8 cellular contexts compared by ENCODE assay signal in genomic region chr14:53432378-53432802, GRCh38.
DNase-seq lines count a peak whose midpoint lies in the region; ATAC-seq and TF ChIP-seq lines count a peak whose summit lies in the region.

No MANE protein-coding gene starts in this region.

- no peak overlapping the region for H3K56ac ChIP-seq in IMR-90 (ENCODE audit: extremely low read depth, insufficient read depth, low read length)

- H3K27ac ChIP-seq in IMR-90 (ENCODE audit: insufficient read depth, low read length) = peak overlapping the region; percentile 3; the same call in 1 of the 2 replicates
- H3K27ac ChIP-seq in SK-N-SH (ENCODE audit: low read depth in 2 of 2, low read length in 1 of 2) = no peak overlapping the region
- H3K27ac ChIP-seq in sigmoid colon = no peak overlapping the region

- peak overlapping the region; percentile 96 for H3K18ac ChIP-seq in IMR-90 (ENCODE audit: low read depth, low read length)

- peak overlapping the region; percentile 16 for H2AFZ ChIP-seq in IMR-90 (replicated peaks; ENCODE audit: low read length, poor library complexity)
- H2AFZ ChIP-seq in SK-N-SH (ENCODE audit: low read depth) = no peak overlapping the region

- H3K9me2 ChIP-seq in SK-N-SH = no peaks in the 10 kb centered on the region

- no peaks in the 10 kb centered on the region for H3K79me2 ChIP-seq in SK-N-SH (ENCODE audit: insufficient read depth)

- TF ChIP-seq RAD21 in IMR-90 (IDR thresholded peaks at IDR 0.05; ENCODE audit: low read length) (peak; percentile 83), SK-N-SH (IDR thresholded peaks at IDR 0.05; ENCODE audit: low read length) (peak; percentile 64)

- TF ChIP-seq POLR2A in IMR-90 (IDR thresholded peaks at IDR 0.05; ENCODE audit: low read depth, low read length) (no peak), sigmoid colon (IDR thresholded peaks at IDR 0.05) (no peak)

- H3K9ac ChIP-seq in IMR-90 (ENCODE audit: low read depth, low read length) (no peak overlapping the region), SK-N-SH (no peak overlapping the region)

- no peak overlapping the region for H3K4me2 ChIP-seq in IMR-90 (ENCODE audit: low read depth, low read length)
- H3K4me2 ChIP-seq in SK-N-SH = no peak overlapping the region

- H2BK15ac ChIP-seq in IMR-90 (ENCODE audit: low read depth, low read length) = peak overlapping the region; percentile 93; the same call in 2 of the 3 replicates

- H3K79me1 ChIP-seq in IMR-90 (ENCODE audit: low read depth in 1 of 2, low read length in 2 of 2) = no peaks in the 10 kb centered on the region

- H3K14ac ChIP-seq in IMR-90 (replicated peaks; ENCODE audit: low read depth, low read length) = 0 out of 2 replicates have a peak overlapping the region, but pooled peaks have one; percentile 3

- peak overlapping the region; percentile 55 for H2BK20ac ChIP-seq in IMR-90 (ENCODE audit: low read depth, low read length)

- H3K36me3 ChIP-seq in IMR-90 (ENCODE audit: control insufficient read depth, insufficient read depth, low read length) = no peaks in the 10 kb centered on the region
- no peaks in the 10 kb centered on the region for H3K36me3 ChIP-seq in SK-N-SH (replicated peaks in 1 of 2; ENCODE audit: control insufficient read depth in 1 of 2, insufficient read depth in 2 of 2, low read length in 1 of 2)
- no peaks in the 10 kb centered on the region for H3K36me3 ChIP-seq in sigmoid colon

- H3K4me1 ChIP-seq in IMR-90 (ENCODE audit: control insufficient read depth, insufficient read depth, low read length) = peaks cover 6% of the 10 kb centered on the region
- H3K4me1 ChIP-seq in SK-N-SH (ENCODE audit: control insufficient read depth in 1 of 2, insufficient read depth in 2 of 2, low read depth in 1 of 2, low read length in 1 of 2) = no peaks in the 10 kb centered on the region
- H3K4me1 ChIP-seq in sigmoid colon = no peaks in the 10 kb centered on the region

- no peaks in the 10 kb centered on the region for H3K27me3 ChIP-seq in IMR-90 (ENCODE audit: control insufficient read depth, insufficient read depth, low read length)
- no peaks in the 10 kb centered on the region; the same call in 1 of the 2 replicates for H3K27me3 ChIP-seq in SK-N-SH (ENCODE audit: insufficient read depth)
- no peaks in the 10 kb centered on the region for H3K27me3 ChIP-seq in sigmoid colon

- H3K9me1 ChIP-seq in IMR-90 (ENCODE audit: insufficient read depth, low read length) = no peaks in the 10 kb centered on the region

- TF ChIP-seq CTCF in IMR-90 (conservative IDR thresholded peaks at IDR 0.05; ENCODE audit: low read depth, low read length) (peak; percentile 71), SK-N-SH (IDR thresholded peaks at IDR 0.05) (peak; percentile 64), fibroblast of pulmonary artery (IDR thresholded peaks at IDR 0.05; ENCODE audit: low read length, missing control alignments) (peak; percentile 73), sigmoid colon (IDR thresholded peaks at IDR 0.05) (peak; percentile 14 to 58 (median 50))

- H3K4ac ChIP-seq in IMR-90 (ENCODE audit: low read depth, low read length) = peak overlapping the region; percentile 46

- no peak overlapping the region for H2AK9ac ChIP-seq in IMR-90 (replicated peaks; ENCODE audit: low read depth, low read length, poor library complexity)

- intact Hi-C loops in IMR-90 (cut with micrococcal nuclease) = loop anchor here (1.0 to 10.0 kb wide), 5 partner anchors 70 to 912 kb away; no protein-coding TSS in a partner anchor
- intact Hi-C loops in sigmoid colon (cut with DNase I) = loop anchor here (10.0 kb wide), 1 partner anchor 742 kb away; no protein-coding TSS in a partner anchor

- no peak overlapping the region for H3K4me3 ChIP-seq in IMR-90 (ENCODE audit: insufficient read depth, low read depth, low read length)
- no peak overlapping the region for H3K4me3 ChIP-seq in SK-N-SH (ENCODE audit: low read depth in 2 of 2, low read length in 1 of 2)
- H3K4me3 ChIP-seq in fibroblast of pulmonary artery (replicated peaks; ENCODE audit: low read depth, low read length) = no peak overlapping the region
- no peak overlapping the region for H3K4me3 ChIP-seq in sigmoid colon

- H2BK5ac ChIP-seq in IMR-90 (ENCODE audit: low read depth, low read length, poor library complexity, severe bottlenecking) = peak overlapping the region; percentile 0

- in situ Hi-C loops in IMR-90 (cut with MboI; ENCODE audit: low sequenced_read_pairs) = loop anchor here (25.0 kb wide), 1 partner anchor 905 kb away; no protein-coding TSS in a partner anchor

- no peak overlapping the region for H3K23ac ChIP-seq in IMR-90 (ENCODE audit: low read depth, low read length)

- H3K9me3 ChIP-seq in IMR-90 (ENCODE audit: control insufficient read depth, insufficient read depth, low read length) (no peaks in the 10 kb centered on the region; the same call in 1 of the 2 replicates), SK-N-SH (no peaks in the 10 kb centered on the region), sigmoid colon (no peaks in the 10 kb centered on the region)

- CTCF ChIA-PET in IMR-90 (lab: Yijun Ruan, JAX) (interaction anchor here (1.6 to 2.3 kb wide), 3 partner anchors 16 to 742 kb away, joined by 5 to 10 read pairs (median 7); no protein-coding TSS in a partner anchor), SK-N-SH (lab: Yijun Ruan, JAX) (interaction anchor here (0.8 to 4.8 kb wide), 8 partner anchors 9 to 916 kb away, joined by 3 to 32 read pairs (median 4); no protein-coding TSS in a partner anchor)

- DNase-seq in DMS79 treated with DMSO at 0.1 percent for 48 hours (lab: John Stamatoyannopoulos, UW) (peak; percentile 17), IMR-90 (peak; percentile 60), SK-N-SH (peak; percentile 47), fibroblast of pulmonary artery (ENCODE audit: low read depth) (peak; percentile 55), sigmoid colon (no peak)

- H4K5ac ChIP-seq in IMR-90 (ENCODE audit: low read depth, low read length) = peak overlapping the region; percentile 95

- H4K20me1 ChIP-seq in IMR-90 (ENCODE audit: insufficient read depth, low read length) = no peaks in the 10 kb centered on the region
- no peaks in the 10 kb centered on the region for H4K20me1 ChIP-seq in SK-N-SH (ENCODE audit: insufficient read depth)

- no TSS peak for BruUV-seq in IMR-90 (replicated peaks; lab: Mats Ljungman, UMichigan)

- no peaks in the 10 kb centered on the region for H3F3A ChIP-seq in SK-N-SH (replicated peaks; ENCODE audit: insufficient read depth)

- peak; percentile 87 for ATAC-seq in GM19372 (IDR thresholded peaks at IDR 0.05; ENCODE audit: low read depth, unreplicated experiment)
- ATAC-seq in IMR-90 (ENCODE audit: low read depth) = peak; percentile 94
- no peak for ATAC-seq in GM21723 (IDR thresholded peaks at IDR 0.05; ENCODE audit: unreplicated experiment)
- ATAC-seq in GM21360 (IDR thresholded peaks at IDR 0.05; ENCODE audit: unreplicated experiment) = no peak

- dilution Hi-C loops in IMR-90 (cut with HindIII; ENCODE audit: low sequenced_read_pairs, unreplicated experiment) = no loop called here

- peak overlapping the region in 1 of 2 experiments; percentile 11; a peak in 2 of 4 replicates for H4K8ac ChIP-seq in IMR-90 (ENCODE audit: low read depth in 2 of 2, low read length in 2 of 2)

- POLR2A ChIA-PET in IMR-90 (lab: Charles Lee; ENCODE audit: unreplicated experiment) (no interaction called here), SK-N-SH (lab: Yijun Ruan, JAX) (no interaction called here)

- peak overlapping the region; percentile 29 for H2BK120ac ChIP-seq in IMR-90 (ENCODE audit: low read depth, low read length)

- WGBS in IMR-90 (ENCODE audit: extremely low coverage in 2 of 2, insufficient read length in 1 of 2), 2 experiments = 25% methylated on average over 1 of the region's 2 CpGs; no CpG with 5 or more reads in 1 of the 2 experiments
- WGBS in SK-N-SH (ENCODE audit: low lambda C conversion rate) = 23% methylated on average over 2 of the region's 2 CpGs
- WGBS in sigmoid colon, 2 donors = 31 to 52% methylated on average over 2 of the region's 2 CpGs

- TF ChIP-seq EP300 in SK-N-SH (IDR thresholded peaks at IDR 0.05; ENCODE audit: borderline replicate concordance in 1 of 2, low read depth in 1 of 2, low read length in 1 of 2) (no peak), sigmoid colon (IDR thresholded peaks at IDR 0.05) (no peak)

- peak overlapping the region; percentile 84 for H4K91ac ChIP-seq in IMR-90 (ENCODE audit: insufficient read depth, low read depth, low read length)

- H2AK5ac ChIP-seq in IMR-90 (ENCODE audit: low read depth, low read length) = peak overlapping the region; percentile 26; the same call in 1 of the 2 replicates

TF ChIP-seq in IMR-90, 13 proteins besides CTCF, POLR2A, EP300 and RAD21:
- TF ChIP-seq CHD1 (IDR thresholded peaks at IDR 0.05; ENCODE audit: low read depth, low read length) = no peak
- TF ChIP-seq RFX5 (IDR thresholded peaks at IDR 0.05; ENCODE audit: low read depth, low read length) = no peak
- peak; percentile 58 for TF ChIP-seq SMC3 (IDR thresholded peaks at IDR 0.05; ENCODE audit: low read depth, low read length)
- peak; percentile 25; the same call in 1 of the 2 replicates for TF ChIP-seq MAZ (IDR thresholded peaks at IDR 0.05; ENCODE audit: borderline replicate concordance, low read depth, low read length)
- no peak for TF ChIP-seq MXI1 (IDR thresholded peaks at IDR 0.05; ENCODE audit: borderline replicate concordance, low read depth, low read length)

TF ChIP-seq in SK-N-SH, 30 proteins besides CTCF, POLR2A, EP300 and RAD21:
- TF ChIP-seq USF2 (IDR thresholded peaks at IDR 0.05; ENCODE audit: borderline replicate concordance, low read depth, low read length) (no peak), ELF1 (IDR thresholded peaks at IDR 0.05) (no peak), JUND (IDR thresholded peaks at IDR 0.05) (no peak), PBX3 (IDR thresholded peaks at IDR 0.05) (no peak), SIN3A (IDR thresholded peaks at IDR 0.05; ENCODE audit: borderline replicate concordance, low read depth, low read length) (no peak), NRF1 (IDR thresholded peaks at IDR 0.05; ENCODE audit: low read depth, low read length) (no peak)

Comparison
In these comparisons a context has a peak if more than half of its experiments do, and no peak if none do; other contexts are left out.
1. ATAC-seq: peak in GM19372 (single experiment) and IMR-90 (single experiment); none in GM21723 (single experiment) and GM21360 (single experiment).
2. Peak in every context shown above with its lines, with median percentiles within 50 percentile points of each other: CTCF ChIP-seq.